In genomic region chr13:28530729-28531194, GRCh38 we compare ENCODE assay signal across 10 cellular contexts. TPM values are rescaled to one million over a fixed set of nuclear protein-coding genes. Genes with fewer than 3 reads are reported as not detected.
A peak's percentile ranks its signal among the peaks of the same experiment; 100 is the strongest.
DNase-seq lines count a peak whose midpoint lies in the region; ATAC-seq, FAIRE-seq and TF ChIP-seq lines count a peak whose summit lies in the region.
"Had no signal": no experiment of that assay in that cellular context is flagged by ENCODE, and none has a peak within 500 bp of the region (broad histone marks: within the 10 kb centered on the region; RNA-seq: fewer than 3 reads in every experiment).

No MANE protein-coding gene starts in this region.

- POLR2A ChIA-PET in PC-3 (lab: Charles Lee; ENCODE audit: unreplicated experiment) = no interaction called here

- DNase-seq in DMS 273 (lab: John Stamatoyannopoulos, UW; ENCODE audit: unreplicated experiment) (peak; percentile 55), DMS 273 treated with DMSO at 0.1 percent for 48 hours (lab: John Stamatoyannopoulos, UW) (no peak), PC-3 (peak; percentile 4), fibroblast of villous mesenchyme (ENCODE audit: low read depth) (no peak), stomach (no peak), NCI-H2029 treated with DMSO at 0.1 percent for 48 hours (lab: John Stamatoyannopoulos, UW) (no peak), erythroblast (lab: John Stamatoyannopoulos, UW) (no peak), D721Med (ENCODE audit: insufficient read length, low spot score) (no peak)

- H3K27ac ChIP-seq in PC-3 (ENCODE audit: low read length) = no peak overlapping the region
- H3K27ac ChIP-seq in stomach = peak overlapping the region in 1 of 5 donors; percentile 6
- H3K27ac ChIP-seq: 22Rv1, prostate gland had no signal

- intact Hi-C loops in PC-3 (cut with micrococcal nuclease) = no loop called here
- intact Hi-C loops in stomach (cut with DNase I; ENCODE audit: low total_unique reads) = no loop called here

- H4K20me1 ChIP-seq in PC-3 (ENCODE audit: low read length) = no peaks in the 10 kb centered on the region

- CTCF ChIA-PET in PC-3 (lab: Charles Lee) = no interaction called here

- no peaks in the 10 kb centered on the region for H3K36me3 ChIP-seq in PC-3 (ENCODE audit: low read depth, low read length)
- no peaks in the 10 kb centered on the region for H3K36me3 ChIP-seq in stomach
- H3K36me3 ChIP-seq: prostate gland had no signal

- no peaks in the 10 kb centered on the region for H3K79me2 ChIP-seq in PC-3 (ENCODE audit: low read length)

- H3F3A ChIP-seq in PC-3 (ENCODE audit: low read length, unreplicated experiment) = no peaks in the 10 kb centered on the region

- H3K4me1 ChIP-seq in PC-3 (ENCODE audit: insufficient read depth, low read length) = 0 out of 2 replicates have a peak, but pooled peaks cover 5% of the 10 kb centered on the region
- peaks cover 5 to 25% (median 18%) of the 10 kb centered on the region in 4 donors for H3K4me1 ChIP-seq in stomach
- H3K4me1 ChIP-seq: prostate gland had no signal

- 9 to 15% (median 12%) methylated on average over 7 to 11 of the region's 11 CpGs for WGBS in stomach, 5 donors

- peak overlapping the region; percentile 70 for H3K4me2 ChIP-seq in PC-3 (ENCODE audit: low read length)

- no peak for TF ChIP-seq EP300 in stomach (IDR thresholded peaks at IDR 0.05)

- TF ChIP-seq CTCF in PC-3 (conservative IDR thresholded peaks at IDR 0.05; ENCODE audit: low read depth, low read length) = no peak
- TF ChIP-seq CTCF in fibroblast of villous mesenchyme (IDR thresholded peaks at IDR 0.05; ENCODE audit: insufficient read depth, low read depth, low read length) = peak; percentile 21
- no peak for TF ChIP-seq CTCF in stomach (IDR thresholded peaks at IDR 0.05)
- TF ChIP-seq CTCF in D721Med (IDR thresholded peaks at IDR 0.05; ENCODE audit: insufficient read depth, missing control alignments) = no peak

- H3K4me3 ChIP-seq in PC-3 (ENCODE audit: low read length) (peak overlapping the region; percentile 49), fibroblast of villous mesenchyme (ENCODE audit: low read depth, low read length) (peak overlapping the region; percentile 60), stomach (peak overlapping the region; percentile 5 to 41 (median 19))
- H3K4me3 ChIP-seq: prostate gland had no signal

- TF ChIP-seq POLR2A in stomach (IDR thresholded peaks at IDR 0.05) (no peak), erythroblast (IDR thresholded peaks at IDR 0.05; ENCODE audit: low read length) (no peak)

- peak overlapping the region; percentile 35; the same call in 1 of the 2 replicates for H3K9ac ChIP-seq in PC-3 (ENCODE audit: low read length)

- BruUV-seq in PC-3 (replicated peaks; lab: Mats Ljungman, UMichigan) = no TSS peak

- FAIRE-seq in D721Med (lab: Jason Lieb, UNC) = no peak

- H3K9me3 ChIP-seq in PC-3 (ENCODE audit: low read length) (no peaks in the 10 kb centered on the region), stomach (no peaks in the 10 kb centered on the region)
- H3K9me3 ChIP-seq: prostate gland had no signal

- peak overlapping the region; percentile 51 for H2AFZ ChIP-seq in PC-3 (ENCODE audit: low read length)

- ATAC-seq in PC-3 = peak; percentile 35; the same call in 1 of the 2 replicates

- H3K9me2 ChIP-seq in PC-3 (replicated peaks; ENCODE audit: low read length) = no peaks in the 10 kb centered on the region

- H3K27me3 ChIP-seq in PC-3 (ENCODE audit: low read length) = peaks cover 48% of the 10 kb centered on the region
- H3K27me3 ChIP-seq in stomach = peaks cover 7 to 88% (median 61%) of the 10 kb centered on the region in 3 donors

RNA-seq across cellular contexts. Expression of gene FLT1, which starts 35.8 kb away (rescaled TPM):
- 1.2 and 2.2 TPM in 2 replicates for total RNA-seq in PC-3 (2014; rRNA removed)
- 12.1 and 23.2 TPM in 2 replicates for total RNA-seq in fibroblast of villous mesenchyme
- 10 to 100 TPM in 2 of 5 donors, 1 to 10 TPM in 2, not detected in 1; 3.6 to 41.9 (median 14.1) TPM for total RNA-seq in stomach
- 1 to 10 TPM in 2 of 3 donors, under 1 TPM in 1; 1.00 to 3.3 (median 3.2) TPM for polyA plus RNA-seq in stomach

Comparison
In these comparisons a context has a peak if more than half of its experiments do, and no peak if none do; other contexts are left out.
1. DNase-seq: peak in DMS 273 (single experiment) and PC-3 (single experiment); none in DMS 273 treated with DMSO at 0.1 percent for 48 hours (single experiment), fibroblast of villous mesenchyme (single experiment), stomach (single experiment), NCI-H2029 treated with DMSO at 0.1 percent for 48 hours (single experiment), erythroblast (0 of 2) and D721Med (single experiment).
2. Peak in every context shown above with its lines, with median percentiles within 50 percentile points of each other: H3K4me3 ChIP-seq.